Comparison of ENCODE assay signal across 1 cellular context in the genomic region with DNA sequence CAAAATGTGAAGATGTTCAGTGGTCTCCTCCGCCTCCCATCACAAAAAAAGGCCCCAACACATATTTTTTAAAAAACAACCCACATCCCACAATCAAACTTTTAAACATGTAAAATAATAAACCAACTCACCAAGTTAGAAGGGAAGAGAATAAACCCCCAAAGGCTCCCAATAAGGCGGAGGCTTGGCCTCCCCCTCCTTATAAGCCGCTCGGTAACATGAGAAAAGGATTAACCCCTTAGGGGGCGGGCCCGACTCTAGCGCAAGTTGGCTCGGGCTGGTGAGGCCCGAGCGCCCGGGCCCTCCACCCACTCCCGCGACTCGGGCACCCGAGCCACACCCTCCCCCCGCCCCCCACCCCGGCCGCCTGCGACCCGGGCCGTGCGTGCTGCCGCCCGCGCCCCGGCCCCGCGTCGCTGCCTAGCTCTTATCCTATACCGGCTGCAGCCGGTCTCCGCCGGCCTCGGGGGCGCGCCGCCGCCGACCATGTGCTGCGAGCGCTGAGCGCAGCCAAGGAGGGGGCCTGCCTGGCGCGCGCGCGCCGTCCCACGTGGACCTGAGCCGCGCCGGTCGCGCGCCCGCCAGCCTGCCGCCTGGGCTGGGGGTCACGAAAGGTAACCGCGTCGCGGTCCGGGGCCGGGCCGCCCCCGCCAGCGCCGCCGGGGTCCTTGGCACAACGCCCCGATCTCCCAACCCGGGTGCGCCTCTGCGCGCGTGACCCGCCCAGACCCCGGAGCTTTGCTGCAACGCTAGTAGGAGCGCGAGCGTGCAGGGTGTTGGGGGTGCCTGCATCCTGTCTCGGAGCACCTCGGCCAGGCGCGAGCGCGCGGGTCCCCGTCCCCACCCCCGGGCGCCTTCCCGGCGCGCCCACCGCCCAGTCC.
TF ChIP-seq lines count a peak whose summit lies in the region.

A gene (plus strand): TSS at position 541 of the 881 bp plus-strand sequence. CDS start 15,999 bp downstream, outside the sequence.
A gene with protein sequence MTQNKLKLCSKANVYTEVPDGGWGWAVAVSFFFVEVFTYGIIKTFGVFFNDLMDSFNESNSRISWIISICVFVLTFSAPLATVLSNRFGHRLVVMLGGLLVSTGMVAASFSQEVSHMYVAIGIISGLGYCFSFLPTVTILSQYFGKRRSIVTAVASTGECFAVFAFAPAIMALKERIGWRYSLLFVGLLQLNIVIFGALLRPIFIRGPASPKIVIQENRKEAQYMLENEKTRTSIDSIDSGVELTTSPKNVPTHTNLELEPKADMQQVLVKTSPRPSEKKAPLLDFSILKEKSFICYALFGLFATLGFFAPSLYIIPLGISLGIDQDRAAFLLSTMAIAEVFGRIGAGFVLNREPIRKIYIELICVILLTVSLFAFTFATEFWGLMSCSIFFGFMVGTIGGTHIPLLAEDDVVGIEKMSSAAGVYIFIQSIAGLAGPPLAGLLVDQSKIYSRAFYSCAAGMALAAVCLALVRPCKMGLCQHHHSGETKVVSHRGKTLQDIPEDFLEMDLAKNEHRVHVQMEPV (minus strand): TSS at position 173 of the 881 bp plus-strand sequence. CDS start 12,807 bp downstream, outside the sequence.

TF ChIP-seq in H1, 55 proteins besides CTCF, POLR2A, EP300 and RAD21 (continued from another document and continues in another):
- TF ChIP-seq, protein P1, sequence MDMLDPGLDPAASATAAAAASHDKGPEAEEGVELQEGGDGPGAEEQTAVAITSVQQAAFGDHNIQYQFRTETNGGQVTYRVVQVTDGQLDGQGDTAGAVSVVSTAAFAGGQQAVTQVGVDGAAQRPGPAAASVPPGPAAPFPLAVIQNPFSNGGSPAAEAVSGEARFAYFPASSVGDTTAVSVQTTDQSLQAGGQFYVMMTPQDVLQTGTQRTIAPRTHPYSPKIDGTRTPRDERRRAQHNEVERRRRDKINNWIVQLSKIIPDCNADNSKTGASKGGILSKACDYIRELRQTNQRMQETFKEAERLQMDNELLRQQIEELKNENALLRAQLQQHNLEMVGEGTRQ (IDR thresholded peaks at IDR 0.05; ENCODE audit: low read length) = no peak
- TF ChIP-seq KDM1A (IDR thresholded peaks at IDR 0.05; ENCODE audit: borderline replicate concordance, low read length) (no peak), SIN3A (conservative IDR thresholded peaks at IDR 0.05 in 1 of 2, IDR thresholded peaks at IDR 0.05 in 1 of 2; ENCODE audit: low read depth in 1 of 2, low read length in 2 of 2) (no peak; a peak in 1 of 4 replicates), KDM4A (IDR thresholded peaks at IDR 0.05; ENCODE audit: low read depth, low read length, severe bottlenecking) (no peak), RXRA (IDR thresholded peaks at IDR 0.05; ENCODE audit: insufficient read depth, low read depth, low read length) (no peak), CREB1 (IDR thresholded peaks at IDR 0.05) (no peak), SP4 (IDR thresholded peaks at IDR 0.05; ENCODE audit: low read length) (no peak), CEBPB (IDR thresholded peaks at IDR 0.05; ENCODE audit: low read depth, low read length) (no peak), CHD2 (IDR thresholded peaks at IDR 0.05; ENCODE audit: low read length) (no peak), KDM5A (IDR thresholded peaks at IDR 0.05; ENCODE audit: low read length) (no peak), SUZ12 (IDR thresholded peaks at IDR 0.05; ENCODE audit: low read length) (no peak), RBBP5 (IDR thresholded peaks at IDR 0.05; ENCODE audit: borderline replicate concordance, low read depth, low read length) (no peak; the same call in 1 of the 2 replicates), POLR2AphosphoS5 (IDR thresholded peaks at IDR 0.05; ENCODE audit: low read depth, low read length) (peak; percentile 64), NRF1 (IDR thresholded peaks at IDR 0.05; ENCODE audit: low read depth, low read length) (no peak), JUND (IDR thresholded peaks at IDR 0.05; ENCODE audit: low read length) (no peak), BCL11A (IDR thresholded peaks at IDR 0.05; ENCODE audit: low read depth in 2 of 2, low read length in 2 of 2) (no peak), EGR1 (IDR thresholded peaks at IDR 0.05; ENCODE audit: borderline replicate concordance, low read depth, low read length) (no peak), POU5F1 (IDR thresholded peaks at IDR 0.05; ENCODE audit: low read depth, low read length) (no peak), TBP (IDR thresholded peaks at IDR 0.05; ENCODE audit: low read depth, low read length) (no peak), ZNF274 (IDR thresholded peaks at IDR 0.05; ENCODE audit: borderline replicate concordance, extremely low read depth, low read length) (no peak), CTBP2 (IDR thresholded peaks at IDR 0.05; ENCODE audit: borderline replicate concordance, insufficient read depth, insufficient read length, low read length) (no peak), CBX5 (IDR thresholded peaks at IDR 0.05; ENCODE audit: low read depth, low read length) (no peak), TCF12 (IDR thresholded peaks at IDR 0.05; ENCODE audit: low read depth, low read length) (no peak), RNF2 (IDR thresholded peaks at IDR 0.05; ENCODE audit: borderline replicate concordance, low read depth, low read length, missing control alignments, poor library complexity, severe bottlenecking) (no peak), GABPA (IDR thresholded peaks at IDR 0.05; ENCODE audit: borderline replicate concordance, insufficient read depth, low read length) (no peak), CBX8 (IDR thresholded peaks at IDR 0.05; ENCODE audit: borderline replicate concordance, low read depth, low read length) (no peak), BRCA1 (IDR thresholded peaks at IDR 0.05; ENCODE audit: low read depth, low read length) (no peak), SAP30 (IDR thresholded peaks at IDR 0.05; ENCODE audit: insufficient read depth, insufficient replicate concordance, low read length) (no peak), GTF2F1 (IDR thresholded peaks at IDR 0.05; ENCODE audit: borderline replicate concordance, low read depth, low read length) (no peak), BACH1 (IDR thresholded peaks at IDR 0.05; ENCODE audit: low read length) (0 out of 2 replicates have a peak, but pooled peaks have one; percentile 15), FOSL1 (IDR thresholded peaks at IDR 0.05; ENCODE audit: insufficient read depth, low read depth, low read length) (no peak), MAFK (IDR thresholded peaks at IDR 0.05; ENCODE audit: low read depth, low read length) (no peak), HDAC2 (IDR thresholded peaks at IDR 0.05; ENCODE audit: borderline replicate concordance in 1 of 2, low read depth in 2 of 2, low read length in 2 of 2) (no peak), TEAD4 (IDR thresholded peaks at IDR 0.05; ENCODE audit: low read depth, low read length) (no peak), EZH2 (IDR thresholded peaks at IDR 0.05; ENCODE audit: low read depth, low read length, severe bottlenecking) (no peak), TAF1 (IDR thresholded peaks at IDR 0.05; ENCODE audit: low read depth, low read length) (peak; percentile 63), RFX5 (IDR thresholded peaks at IDR 0.05; ENCODE audit: borderline replicate concordance, low read depth, low read length) (no peak), HDAC6 (IDR thresholded peaks at IDR 0.05; ENCODE audit: low read depth, low read length) (no peak), JUN (IDR thresholded peaks at IDR 0.05; ENCODE audit: low read depth, low read length) (no peak), NANOG (IDR thresholded peaks at IDR 0.05; ENCODE audit: insufficient read depth, low read depth, low read length, poor library complexity, severe bottlenecking) (no peak), SRF (IDR thresholded peaks at IDR 0.05; ENCODE audit: low read depth, low read length) (no peak), SP1 (IDR thresholded peaks at IDR 0.05; ENCODE audit: low read depth, low read length) (no peak), PHF8 (conservative IDR thresholded peaks at IDR 0.05; ENCODE audit: low read depth, low read length) (peak; percentile 81), SIX5 (IDR thresholded peaks at IDR 0.05; ENCODE audit: low read depth, low read length) (no peak), CHD1 (IDR thresholded peaks at IDR 0.05; ENCODE audit: low read depth, low read length) (no peak), YY1 (IDR thresholded peaks at IDR 0.05; ENCODE audit: low read depth, low read length) (no peak), SIRT6 (IDR thresholded peaks at IDR 0.05; ENCODE audit: low read length) (no peak)
- TF ChIP-seq, protein P2, sequence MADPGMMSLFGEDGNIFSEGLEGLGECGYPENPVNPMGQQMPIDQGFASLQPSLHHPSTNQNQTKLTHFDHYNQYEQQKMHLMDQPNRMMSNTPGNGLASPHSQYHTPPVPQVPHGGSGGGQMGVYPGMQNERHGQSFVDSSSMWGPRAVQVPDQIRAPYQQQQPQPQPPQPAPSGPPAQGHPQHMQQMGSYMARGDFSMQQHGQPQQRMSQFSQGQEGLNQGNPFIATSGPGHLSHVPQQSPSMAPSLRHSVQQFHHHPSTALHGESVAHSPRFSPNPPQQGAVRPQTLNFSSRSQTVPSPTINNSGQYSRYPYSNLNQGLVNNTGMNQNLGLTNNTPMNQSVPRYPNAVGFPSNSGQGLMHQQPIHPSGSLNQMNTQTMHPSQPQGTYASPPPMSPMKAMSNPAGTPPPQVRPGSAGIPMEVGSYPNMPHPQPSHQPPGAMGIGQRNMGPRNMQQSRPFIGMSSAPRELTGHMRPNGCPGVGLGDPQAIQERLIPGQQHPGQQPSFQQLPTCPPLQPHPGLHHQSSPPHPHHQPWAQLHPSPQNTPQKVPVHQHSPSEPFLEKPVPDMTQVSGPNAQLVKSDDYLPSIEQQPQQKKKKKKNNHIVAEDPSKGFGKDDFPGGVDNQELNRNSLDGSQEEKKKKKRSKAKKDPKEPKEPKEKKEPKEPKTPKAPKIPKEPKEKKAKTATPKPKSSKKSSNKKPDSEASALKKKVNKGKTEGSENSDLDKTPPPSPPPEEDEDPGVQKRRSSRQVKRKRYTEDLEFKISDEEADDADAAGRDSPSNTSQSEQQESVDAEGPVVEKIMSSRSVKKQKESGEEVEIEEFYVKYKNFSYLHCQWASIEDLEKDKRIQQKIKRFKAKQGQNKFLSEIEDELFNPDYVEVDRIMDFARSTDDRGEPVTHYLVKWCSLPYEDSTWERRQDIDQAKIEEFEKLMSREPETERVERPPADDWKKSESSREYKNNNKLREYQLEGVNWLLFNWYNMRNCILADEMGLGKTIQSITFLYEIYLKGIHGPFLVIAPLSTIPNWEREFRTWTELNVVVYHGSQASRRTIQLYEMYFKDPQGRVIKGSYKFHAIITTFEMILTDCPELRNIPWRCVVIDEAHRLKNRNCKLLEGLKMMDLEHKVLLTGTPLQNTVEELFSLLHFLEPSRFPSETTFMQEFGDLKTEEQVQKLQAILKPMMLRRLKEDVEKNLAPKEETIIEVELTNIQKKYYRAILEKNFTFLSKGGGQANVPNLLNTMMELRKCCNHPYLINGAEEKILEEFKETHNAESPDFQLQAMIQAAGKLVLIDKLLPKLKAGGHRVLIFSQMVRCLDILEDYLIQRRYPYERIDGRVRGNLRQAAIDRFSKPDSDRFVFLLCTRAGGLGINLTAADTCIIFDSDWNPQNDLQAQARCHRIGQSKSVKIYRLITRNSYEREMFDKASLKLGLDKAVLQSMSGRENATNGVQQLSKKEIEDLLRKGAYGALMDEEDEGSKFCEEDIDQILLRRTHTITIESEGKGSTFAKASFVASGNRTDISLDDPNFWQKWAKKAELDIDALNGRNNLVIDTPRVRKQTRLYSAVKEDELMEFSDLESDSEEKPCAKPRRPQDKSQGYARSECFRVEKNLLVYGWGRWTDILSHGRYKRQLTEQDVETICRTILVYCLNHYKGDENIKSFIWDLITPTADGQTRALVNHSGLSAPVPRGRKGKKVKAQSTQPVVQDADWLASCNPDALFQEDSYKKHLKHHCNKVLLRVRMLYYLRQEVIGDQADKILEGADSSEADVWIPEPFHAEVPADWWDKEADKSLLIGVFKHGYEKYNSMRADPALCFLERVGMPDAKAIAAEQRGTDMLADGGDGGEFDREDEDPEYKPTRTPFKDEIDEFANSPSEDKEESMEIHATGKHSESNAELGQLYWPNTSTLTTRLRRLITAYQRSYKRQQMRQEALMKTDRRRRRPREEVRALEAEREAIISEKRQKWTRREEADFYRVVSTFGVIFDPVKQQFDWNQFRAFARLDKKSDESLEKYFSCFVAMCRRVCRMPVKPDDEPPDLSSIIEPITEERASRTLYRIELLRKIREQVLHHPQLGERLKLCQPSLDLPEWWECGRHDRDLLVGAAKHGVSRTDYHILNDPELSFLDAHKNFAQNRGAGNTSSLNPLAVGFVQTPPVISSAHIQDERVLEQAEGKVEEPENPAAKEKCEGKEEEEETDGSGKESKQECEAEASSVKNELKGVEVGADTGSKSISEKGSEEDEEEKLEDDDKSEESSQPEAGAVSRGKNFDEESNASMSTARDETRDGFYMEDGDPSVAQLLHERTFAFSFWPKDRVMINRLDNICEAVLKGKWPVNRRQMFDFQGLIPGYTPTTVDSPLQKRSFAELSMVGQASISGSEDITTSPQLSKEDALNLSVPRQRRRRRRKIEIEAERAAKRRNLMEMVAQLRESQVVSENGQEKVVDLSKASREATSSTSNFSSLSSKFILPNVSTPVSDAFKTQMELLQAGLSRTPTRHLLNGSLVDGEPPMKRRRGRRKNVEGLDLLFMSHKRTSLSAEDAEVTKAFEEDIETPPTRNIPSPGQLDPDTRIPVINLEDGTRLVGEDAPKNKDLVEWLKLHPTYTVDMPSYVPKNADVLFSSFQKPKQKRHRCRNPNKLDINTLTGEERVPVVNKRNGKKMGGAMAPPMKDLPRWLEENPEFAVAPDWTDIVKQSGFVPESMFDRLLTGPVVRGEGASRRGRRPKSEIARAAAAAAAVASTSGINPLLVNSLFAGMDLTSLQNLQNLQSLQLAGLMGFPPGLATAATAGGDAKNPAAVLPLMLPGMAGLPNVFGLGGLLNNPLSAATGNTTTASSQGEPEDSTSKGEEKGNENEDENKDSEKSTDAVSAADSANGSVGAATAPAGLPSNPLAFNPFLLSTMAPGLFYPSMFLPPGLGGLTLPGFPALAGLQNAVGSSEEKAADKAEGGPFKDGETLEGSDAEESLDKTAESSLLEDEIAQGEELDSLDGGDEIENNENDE (IDR thresholded peaks at IDR 0.05; ENCODE audit: insufficient replicate concordance, low read length) = no peak
- TF ChIP-seq, protein P3, sequence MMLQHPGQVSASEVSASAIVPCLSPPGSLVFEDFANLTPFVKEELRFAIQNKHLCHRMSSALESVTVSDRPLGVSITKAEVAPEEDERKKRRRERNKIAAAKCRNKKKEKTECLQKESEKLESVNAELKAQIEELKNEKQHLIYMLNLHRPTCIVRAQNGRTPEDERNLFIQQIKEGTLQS (IDR thresholded peaks at IDR 0.05; ENCODE audit: insufficient read depth, low read depth, low read length) = no peak; the same call in 1 of the 2 replicates
- TF ChIP-seq, protein P4, sequence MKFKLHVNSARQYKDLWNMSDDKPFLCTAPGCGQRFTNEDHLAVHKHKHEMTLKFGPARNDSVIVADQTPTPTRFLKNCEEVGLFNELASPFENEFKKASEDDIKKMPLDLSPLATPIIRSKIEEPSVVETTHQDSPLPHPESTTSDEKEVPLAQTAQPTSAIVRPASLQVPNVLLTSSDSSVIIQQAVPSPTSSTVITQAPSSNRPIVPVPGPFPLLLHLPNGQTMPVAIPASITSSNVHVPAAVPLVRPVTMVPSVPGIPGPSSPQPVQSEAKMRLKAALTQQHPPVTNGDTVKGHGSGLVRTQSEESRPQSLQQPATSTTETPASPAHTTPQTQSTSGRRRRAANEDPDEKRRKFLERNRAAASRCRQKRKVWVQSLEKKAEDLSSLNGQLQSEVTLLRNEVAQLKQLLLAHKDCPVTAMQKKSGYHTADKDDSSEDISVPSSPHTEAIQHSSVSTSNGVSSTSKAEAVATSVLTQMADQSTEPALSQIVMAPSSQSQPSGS (IDR thresholded peaks at IDR 0.05; ENCODE audit: low read length) = no peak
- TF ChIP-seq, protein P5, sequence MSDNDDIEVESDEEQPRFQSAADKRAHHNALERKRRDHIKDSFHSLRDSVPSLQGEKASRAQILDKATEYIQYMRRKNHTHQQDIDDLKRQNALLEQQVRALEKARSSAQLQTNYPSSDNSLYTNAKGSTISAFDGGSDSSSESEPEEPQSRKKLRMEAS (IDR thresholded peaks at IDR 0.05) = peak; percentile 96
